10 cellular contexts compared by ENCODE assay signal in genomic region chr5:176648467-176649194, GRCh38. TPM values are rescaled to one million over a fixed set of nuclear protein-coding genes. Genes with fewer than 3 reads are reported as not detected.
DNase-seq lines count a peak whose midpoint lies in the region; ATAC-seq and TF ChIP-seq lines count a peak whose summit lies in the region.
"Had no signal": no experiment of that assay in that cellular context is flagged by ENCODE, and none has a peak within 500 bp of the region (broad histone marks: within the 10 kb centered on the region; RNA-seq: fewer than 3 reads in every experiment).

No MANE protein-coding gene starts in this region.

- in situ Hi-C loops in IMR-90 (cut with MboI; ENCODE audit: low sequenced_read_pairs) = no loop called here

- ATAC-seq in IMR-90 (ENCODE audit: low read depth) (no peak), GM21447 (IDR thresholded peaks at IDR 0.05; ENCODE audit: unreplicated experiment) (no peak)

- H3K36me3 ChIP-seq in IMR-90 (ENCODE audit: control insufficient read depth, insufficient read depth, low read length) (peaks cover 7% of the 10 kb centered on the region; the same call in 1 of the 2 replicates), right atrium auricular region (peaks cover 10% of the 10 kb centered on the region), uterus (no peaks in the 10 kb centered on the region)

- no peak overlapping the region for H3K18ac ChIP-seq in IMR-90 (ENCODE audit: low read depth, low read length)

- H3K27ac ChIP-seq in IMR-90 (ENCODE audit: insufficient read depth, low read length) (no peak overlapping the region; the same call in 1 of the 2 replicates), right atrium auricular region (peak overlapping the region; percentile 73 to 78), uterus (peak overlapping the region in 1 of 2 donors; percentile 78)

- H2AK9ac ChIP-seq in IMR-90 (replicated peaks; ENCODE audit: low read depth, low read length, poor library complexity) = peak overlapping the region; percentile 96

- no peak overlapping the region for H3K56ac ChIP-seq in IMR-90 (ENCODE audit: extremely low read depth, insufficient read depth, low read length)

- intact Hi-C loops in IMR-90 (cut with micrococcal nuclease) (loop anchor here (10.0 kb wide), 1 partner anchor 234 kb away; the partner anchor contains the start of gene CLTB), uterus (cut with DNase I; ENCODE audit: low total_unique reads) (no loop called here)

- TF ChIP-seq RAD21 in IMR-90 (IDR thresholded peaks at IDR 0.05; ENCODE audit: low read length) = no peak

- POLR2A ChIA-PET in IMR-90 (lab: Charles Lee; ENCODE audit: unreplicated experiment) = no interaction called here

- H3K9ac ChIP-seq in IMR-90 (ENCODE audit: low read depth, low read length) = peak overlapping the region; percentile 85

- TF ChIP-seq CTCF in IMR-90 (conservative IDR thresholded peaks at IDR 0.05; ENCODE audit: low read depth, low read length) (no peak), right atrium auricular region (IDR thresholded peaks at IDR 0.05) (no peak), uterus (IDR thresholded peaks at IDR 0.05) (no peak)

- H3K79me1 ChIP-seq in IMR-90 (ENCODE audit: low read depth in 1 of 2, low read length in 2 of 2) = peaks cover 4 to 38% of the 10 kb centered on the region in 2 experiments

- H3K4ac ChIP-seq in IMR-90 (ENCODE audit: low read depth, low read length) = peak overlapping the region; percentile 64; the same call in 1 of the 2 replicates

- H2BK5ac ChIP-seq in IMR-90 (ENCODE audit: low read depth, low read length, poor library complexity, severe bottlenecking) = no peak overlapping the region

- no peak overlapping the region for H3K14ac ChIP-seq in IMR-90 (replicated peaks; ENCODE audit: low read depth, low read length)

- peak overlapping the region; percentile 93 for H2AFZ ChIP-seq in IMR-90 (replicated peaks; ENCODE audit: low read length, poor library complexity)

- TF ChIP-seq POLR2A in IMR-90 (IDR thresholded peaks at IDR 0.05; ENCODE audit: low read depth, low read length) = no peak
- no peak for TF ChIP-seq POLR2A in uterus (IDR thresholded peaks at IDR 0.05)

- CTCF ChIA-PET in IMR-90 (lab: Yijun Ruan, JAX) = interaction anchor here (2.0 kb wide), 1 partner anchor 12 kb away, joined by 13 read pairs; no protein-coding TSS in a partner anchor

- H3K4me1 ChIP-seq in IMR-90 (ENCODE audit: control insufficient read depth, insufficient read depth, low read length) (peaks cover 12% of the 10 kb centered on the region; the same call in 1 of the 2 replicates), right atrium auricular region (peaks cover 0 to 21% of the 10 kb centered on the region in 2 donors), uterus (peaks cover 0 to 6% of the 10 kb centered on the region in 2 donors)

- H3K27me3 ChIP-seq in IMR-90 (ENCODE audit: control insufficient read depth, insufficient read depth, low read length) (no peaks in the 10 kb centered on the region; the same call in 1 of the 2 replicates), right atrium auricular region (no peaks in the 10 kb centered on the region), uterus (no peaks in the 10 kb centered on the region)

- H3K4me2 ChIP-seq in IMR-90 (ENCODE audit: low read depth, low read length) = peak overlapping the region; percentile 95

- H2BK20ac ChIP-seq in IMR-90 (ENCODE audit: low read depth, low read length) = no peak overlapping the region

- H3K23ac ChIP-seq in IMR-90 (ENCODE audit: low read depth, low read length) = 0 out of 2 replicates have a peak overlapping the region, but pooled peaks have one; percentile 41

- H4K20me1 ChIP-seq in IMR-90 (ENCODE audit: insufficient read depth, low read length) = peaks cover 34% of the 10 kb centered on the region

- H2AK5ac ChIP-seq in IMR-90 (ENCODE audit: low read depth, low read length) = peak overlapping the region; percentile 87

- WGBS in IMR-90 (ENCODE audit: extremely low coverage in 2 of 2, insufficient read length in 1 of 2), 2 experiments = 83% methylated on average over 8 of the region's 15 CpGs; no CpG with 5 or more reads in 1 of the 2 experiments

- dilution Hi-C loops in IMR-90 (cut with HindIII; ENCODE audit: low sequenced_read_pairs, unreplicated experiment) = no loop called here

- no peak for DNase-seq in IMR-90
- peak; percentile 21 for DNase-seq in activated gamma-delta T cell (lab: John Stamatoyannopoulos, UW)
- no peak for DNase-seq in right atrium auricular region (ENCODE audit: low spot score)
- DNase-seq in stimulated activated naive CD4-positive, alpha-beta T cell treated with Interleukin-2 at 50 U/mL for 16 hours (lab: John Stamatoyannopoulos, UW) = peak; percentile 25
- DNase-seq in uterus = no peak
- DNase-seq in NCI-H2196 (lab: John Stamatoyannopoulos, UW; ENCODE audit: unreplicated experiment) = no peak
- no peak for DNase-seq in mucosa of gallbladder (ENCODE audit: low spot score)

- no peak overlapping the region for H2BK15ac ChIP-seq in IMR-90 (ENCODE audit: low read depth, low read length)

- BruUV-seq in IMR-90 (replicated peaks; lab: Mats Ljungman, UMichigan) = no TSS peak

- no peak overlapping the region for H2BK120ac ChIP-seq in IMR-90 (ENCODE audit: low read depth, low read length)

- no peak overlapping the region for H4K5ac ChIP-seq in IMR-90 (ENCODE audit: low read depth, low read length)

- no peaks in the 10 kb centered on the region for H3K9me3 ChIP-seq in IMR-90 (ENCODE audit: control insufficient read depth, insufficient read depth, low read length)
- H3K9me3 ChIP-seq in right atrium auricular region = no peaks in the 10 kb centered on the region
- H3K9me3 ChIP-seq in uterus = no peaks in the 10 kb centered on the region

- H4K8ac ChIP-seq in IMR-90 (ENCODE audit: low read depth in 2 of 2, low read length in 2 of 2) = peak overlapping the region in 1 of 2 experiments; percentile 92; a peak in 1 of 4 replicates

- H3K9me1 ChIP-seq in IMR-90 (ENCODE audit: insufficient read depth, low read length) = peaks cover 13% of the 10 kb centered on the region; the same call in 1 of the 2 replicates

- H4K91ac ChIP-seq in IMR-90 (ENCODE audit: insufficient read depth, low read depth, low read length) = 0 out of 2 replicates have a peak overlapping the region, but pooled peaks have one; percentile 45

- H3K4me3 ChIP-seq in IMR-90 (ENCODE audit: insufficient read depth, low read depth, low read length) = peak overlapping the region; percentile 76
- peak overlapping the region; percentile 72 to 74 for H3K4me3 ChIP-seq in right atrium auricular region
- H3K4me3 ChIP-seq in uterus = peak overlapping the region in 1 of 2 donors; percentile 71

TF ChIP-seq in IMR-90, 13 proteins besides CTCF, POLR2A, EP300 and RAD21 (continues in another document):
- TF ChIP-seq BHLHE40 (IDR thresholded peaks at IDR 0.05; ENCODE audit: low read depth, low read length) (no peak), MAFK (IDR thresholded peaks at IDR 0.05; ENCODE audit: low read depth, low read length) (no peak), RCOR1 (IDR thresholded peaks at IDR 0.05; ENCODE audit: insufficient replicate concordance, low read length) (no peak), MAZ (IDR thresholded peaks at IDR 0.05; ENCODE audit: borderline replicate concordance, low read depth, low read length) (no peak), RFX5 (IDR thresholded peaks at IDR 0.05; ENCODE audit: low read depth, low read length) (no peak), ELK1 (IDR thresholded peaks at IDR 0.05; ENCODE audit: borderline replicate concordance, low read depth, low read length) (no peak), MXI1 (IDR thresholded peaks at IDR 0.05; ENCODE audit: borderline replicate concordance, low read depth, low read length) (no peak), CHD1 (IDR thresholded peaks at IDR 0.05; ENCODE audit: low read depth, low read length) (no peak), CEBPB (IDR thresholded peaks at IDR 0.05; ENCODE audit: low read depth, low read length) (no peak), FOS (IDR thresholded peaks at IDR 0.05; ENCODE audit: low read depth, low read length) (no peak), SMC3 (IDR thresholded peaks at IDR 0.05; ENCODE audit: low read depth, low read length) (no peak)

RNA-seq across cellular contexts. Expression of gene TSPAN17, which starts 1.3 kb away (rescaled TPM):
- total RNA-seq in IMR-90 (2012; rRNA removed) (34.2 and 35.3 TPM in 2 replicates), right atrium auricular region (10 to 100 TPM; 15.0 to 20.4 TPM), uterus (10 to 100 TPM in 3 of 4 donors, 1 to 10 TPM in 1; 10.0 to 45.6 (median 20.2) TPM), mucosa of gallbladder (47.6 TPM)
- polyA plus RNA-seq in IMR-90 (2012; rRNA removed) = 40.9 and 41.6 TPM in 2 replicates
- 40.1 and 58.5 TPM in 2 replicates for polyA plus RNA-seq in IMR-90 (2012; cell fraction: cytosol; rRNA removed)
- polyA plus RNA-seq in IMR-90 (2012; cell fraction: nucleus; rRNA removed; ENCODE audit: low replicate concordance) = 74.1 and 106 TPM in 2 replicates

RNA-seq across cellular contexts. Expression of gene EIF4E1B, which starts 18.2 kb away (rescaled TPM):
- not detected in 2 replicates for total RNA-seq in IMR-90 (2012; rRNA removed)
- not detected in 2 replicates for polyA plus RNA-seq in IMR-90 (2012; rRNA removed)
- not detected in 2 replicates for polyA plus RNA-seq in IMR-90 (2012; cell fraction: cytosol; rRNA removed)
- not detected in 2 replicates for polyA plus RNA-seq in IMR-90 (2012; cell fraction: nucleus; rRNA removed; ENCODE audit: low replicate concordance)
- not detected for total RNA-seq in right atrium auricular region
- not detected for total RNA-seq in uterus
- not detected for total RNA-seq in mucosa of gallbladder
- total RNA-seq: T-helper 2 cell treated with Interferon-gamma antibody and Interleukin-4, amounts not matched to agents 100 ng/mL and 5 ng/mL, for 36 hours had no signal

RNA-seq across cellular contexts. Expression of gene SNCB, which starts 18.3 kb away (rescaled TPM):
- total RNA-seq in IMR-90 (2012; rRNA removed) (not detected in 2 replicates), right atrium auricular region (under 1 TPM in 1 of 2 donors, not detected in 1; 0.67 TPM), uterus (not detected), mucosa of gallbladder (0.14 TPM)
- polyA plus RNA-seq in IMR-90 (2012; rRNA removed) = 0.40 and 0.41 TPM in 2 replicates
- 0.52 and 0.58 TPM in 2 replicates for polyA plus RNA-seq in IMR-90 (2012; cell fraction: cytosol; rRNA removed)
- polyA plus RNA-seq in IMR-90 (2012; cell fraction: nucleus; rRNA removed; ENCODE audit: low replicate concordance) = 0.51 and 0.54 TPM in 2 replicates
- total RNA-seq: mononuclear cell; T-helper 2 cell treated with Interferon-gamma antibody and Interleukin-4, amounts not matched to agents 100 ng/mL and 5 ng/mL, for 36 hours had no signal

RNA-seq across cellular contexts. Expression of gene GPRIN1, which starts 38.7 kb away (rescaled TPM):
- total RNA-seq in IMR-90 (2012; rRNA removed) = 2.5 and 3.0 TPM in 2 replicates
- polyA plus RNA-seq in IMR-90 (2012; rRNA removed) = 4.7 and 5.1 TPM in 2 replicates
- polyA plus RNA-seq in IMR-90 (2012; cell fraction: cytosol; rRNA removed) = 3.6 TPM in 2 replicates
- polyA plus RNA-seq in IMR-90 (2012; cell fraction: nucleus; rRNA removed; ENCODE audit: low replicate concordance) = 1.4 and 2.5 TPM in 2 replicates
- under 1 TPM; 0.22 to 0.79 TPM for total RNA-seq in right atrium auricular region
- 1 to 10 TPM in 1 of 4 donors, under 1 TPM in 1, not detected in 2; 0.40 to 1.4 TPM for total RNA-seq in uterus
- total RNA-seq in mucosa of gallbladder = 1.1 TPM

Comparison
In these comparisons a context has a peak if more than half of its experiments do, and no peak if none do; other contexts are left out.
1. DNase-seq: peak in activated gamma-delta T cell (single experiment) and stimulated activated naive CD4-positive, alpha-beta T cell treated with Interleukin-2 at 50 U/mL for 16 hours (single experiment); none in IMR-90 (single experiment), right atrium auricular region (single experiment), uterus (0 of 2), NCI-H2196 (single experiment) and mucosa of gallbladder (single experiment).